ENCODE assay signal across 36 cellular contexts in the genomic region with DNA sequence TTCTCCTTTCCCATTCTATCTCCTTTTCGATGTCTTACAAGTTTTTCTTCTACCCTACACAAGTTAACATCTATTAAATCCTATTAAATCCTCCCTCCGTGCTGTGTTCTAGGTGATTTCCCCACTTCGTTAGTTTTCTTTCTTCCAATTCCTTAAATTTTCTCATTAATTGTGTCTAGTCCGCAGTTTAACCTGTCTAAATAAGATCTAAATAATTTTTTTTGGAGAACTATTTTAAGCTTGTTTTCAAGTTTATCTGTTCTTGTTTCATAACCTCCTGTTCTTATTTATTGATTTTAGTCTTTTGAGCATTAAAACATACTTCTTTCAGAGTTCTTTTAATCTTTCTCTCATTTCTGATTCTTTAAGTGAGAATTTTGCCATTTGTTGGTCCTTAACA.
"Had no signal": no experiment of that assay in that cellular context is flagged by ENCODE, and none has a peak within 500 bp of the region (broad histone marks: within the 10 kb centered on the region; RNA-seq: fewer than 3 reads in every experiment).

No MANE protein-coding gene starts in this region.

- H3K27ac ChIP-seq: adrenal gland, ascending aorta, body of pancreas, brain microvascular endothelial cell, breast epithelium, cardiac muscle cell had no signal

- H3K4me1 Mint-ChIP-seq: activated naive CD4-positive, alpha-beta T cell treated with anti-CD3 and anti-CD28 coated beads, Interleukin-2, amount 10 ng/mL, durations not matched to agents 7 days and 5 days; activated naive CD4-positive, alpha-beta T cell treated with anti-CD3 and anti-CD28 coated beads, Interleukin-2, amount 50 U/mL, for 24 hours; activated naive CD8-positive, alpha-beta T cell treated with anti-CD3 and anti-CD28 coated beads for 36 hours; activated naive CD8-positive, alpha-beta T cell treated with anti-CD3 and anti-CD28 coated beads, Interleukin-2, amount 10 ng/mL, durations not matched to agents 7 days and 5 days; activated naive CD8-positive, alpha-beta T cell treated with anti-CD3 and anti-CD28 coated beads, Interleukin-2, amount 50 U/mL, for 24 hours; activated T-helper 17 cell treated with anti-CD3 and anti-CD28 coated beads, Interleukin-2, amount 50 U/mL, for 72 hours; central memory CD8-positive, alpha-beta T cell had no signal

- H3K9me3 Mint-ChIP-seq: activated naive CD4-positive, alpha-beta T cell treated with anti-CD3 and anti-CD28 coated beads, Interleukin-2, amount 50 U/mL, for 24 hours; activated T-helper 17 cell treated with anti-CD3 and anti-CD28 coated beads, Interleukin-2, amount 50 U/mL, for 72 hours had no signal

- H3K36me3 ChIP-seq: adrenal gland, breast epithelium, cardiac muscle cell had no signal

- H3K4me1 ChIP-seq: ascending aorta, body of pancreas, breast epithelium had no signal

- DNase-seq: activated effector memory CD4-positive, alpha-beta T cell treated with anti-CD3 and anti-CD28 coated beads, Interleukin-2, amount 50 U/mL, for 16 hours; activated effector memory CD4-positive, alpha-beta T cell treated with Interleukin-2 at 50 U/mL for 16 hours; activated gamma-delta T cell; activated gamma-delta T cell treated with Interleukin-2 at 50 U/mL for 16 hours; activated naive CD4-positive, alpha-beta T cell; activated naive CD4-positive, alpha-beta T cell treated with anti-CD3 and anti-CD28 coated beads for 36 hours; activated naive CD4-positive, alpha-beta T cell treated with anti-CD3 and anti-CD28 coated beads, Interleukin-2, amount 10 ng/mL, durations not matched to agents 7 days and 5 days; activated naive CD4-positive, alpha-beta T cell treated with anti-CD3 and anti-CD28 coated beads, Interleukin-2, amount 50 U/mL, for 16 hours; activated naive CD4-positive, alpha-beta T cell treated with Interleukin-2 at 50 U/mL for 16 hours; activated naive CD8-positive, alpha-beta T cell treated with anti-CD3 and anti-CD28 coated beads for 36 hours; activated naive CD8-positive, alpha-beta T cell treated with anti-CD3 and anti-CD28 coated beads, Interleukin-2, amount 10 ng/mL, durations not matched to agents 7 days and 5 days; activated naive CD8-positive, alpha-beta T cell treated with anti-CD3 and anti-CD28 coated beads, Interleukin-2, amount 50 U/mL, for 24 hours; activated T-cell treated with anti-CD3 and anti-CD28 coated beads, Interleukin-2, amount 50 U/mL, for 24 hours; activated T-cell treated with anti-CD3 and anti-CD28 coated beads, Interleukin-2, amount 50 U/mL, for 4 hours; activated T-cell treated with anti-CD3 and anti-CD28 coated beads, Interleukin-2, amount 50 U/mL, for 48 hours; activated T-cell treated with anti-CD3 and anti-CD28 coated beads, Interleukin-2, amount 50 U/mL, for 72 hours; adrenal gland; amniotic stem cell; amygdala; anterior cingulate cortex; aorta; body of pancreas; brain microvascular endothelial cell; caudate nucleus; central memory CD4-positive, alpha-beta T cell; cerebellar nuclear complex had no signal

- H3K4me3 Mint-ChIP-seq: activated naive CD4-positive, alpha-beta T cell treated with anti-CD3 and anti-CD28 coated beads for 36 hours; activated naive CD4-positive, alpha-beta T cell treated with anti-CD3 and anti-CD28 coated beads, Interleukin-2, amount 10 ng/mL, durations not matched to agents 7 days and 5 days; activated naive CD4-positive, alpha-beta T cell treated with anti-CD3 and anti-CD28 coated beads, Interleukin-2, amount 50 U/mL, for 24 hours; activated naive CD8-positive, alpha-beta T cell; activated naive CD8-positive, alpha-beta T cell treated with anti-CD3 and anti-CD28 coated beads for 36 hours; activated naive CD8-positive, alpha-beta T cell treated with anti-CD3 and anti-CD28 coated beads, Interleukin-2, amount 10 ng/mL, durations not matched to agents 7 days and 5 days; activated naive CD8-positive, alpha-beta T cell treated with anti-CD3 and anti-CD28 coated beads, Interleukin-2, amount 50 U/mL, for 24 hours; activated T-cell treated with anti-CD3 and anti-CD28 coated beads, Interleukin-2, amount 50 U/mL, for 24 hours; activated T-cell treated with anti-CD3 and anti-CD28 coated beads, Interleukin-2, amount 50 U/mL, for 4 hours; activated T-cell treated with anti-CD3 and anti-CD28 coated beads, Interleukin-2, amount 50 U/mL, for 72 hours; activated T-helper 1 cell treated with anti-CD3 and anti-CD28 coated beads, Interleukin-12 subunit alpha, Interleukin-12 subunit beta, Interleukin-2, Interleukin-4 antibody, amounts not matched to agents 30 ng/mL and 10 ng/mL and 1 ng/mL, durations not matched to agents 14 hours and 24 hours and 36 hours; activated T-helper 17 cell treated with anti-CD3 and anti-CD28 coated beads, Interleukin-2, amount 50 U/mL, for 72 hours; brain; central memory CD8-positive, alpha-beta T cell had no signal

- H3K27me3 ChIP-seq: adrenal gland, ascending aorta, body of pancreas, brain microvascular endothelial cell, breast epithelium, cardiac muscle cell had no signal

- H3K27me3 Mint-ChIP-seq: activated naive CD4-positive, alpha-beta T cell treated with anti-CD3 and anti-CD28 coated beads, Interleukin-2, amount 10 ng/mL, durations not matched to agents 7 days and 5 days; activated naive CD4-positive, alpha-beta T cell treated with anti-CD3 and anti-CD28 coated beads, Interleukin-2, amount 50 U/mL, for 24 hours; activated naive CD8-positive, alpha-beta T cell; activated naive CD8-positive, alpha-beta T cell treated with anti-CD3 and anti-CD28 coated beads for 36 hours; activated naive CD8-positive, alpha-beta T cell treated with anti-CD3 and anti-CD28 coated beads, Interleukin-2, amount 10 ng/mL, durations not matched to agents 7 days and 5 days; activated naive CD8-positive, alpha-beta T cell treated with anti-CD3 and anti-CD28 coated beads, Interleukin-2, amount 50 U/mL, for 24 hours; activated T-cell treated with anti-CD3 and anti-CD28 coated beads, Interleukin-2, amount 50 U/mL, for 24 hours; activated T-helper 17 cell treated with anti-CD3 and anti-CD28 coated beads, Interleukin-2, amount 50 U/mL, for 72 hours; brain; central memory CD8-positive, alpha-beta T cell had no signal

- H3K4me3 ChIP-seq: adrenal gland, ascending aorta, body of pancreas, breast epithelium, cardiac muscle cell had no signal

- H3K27ac Mint-ChIP-seq: activated naive CD4-positive, alpha-beta T cell treated with anti-CD3 and anti-CD28 coated beads for 36 hours; activated naive CD4-positive, alpha-beta T cell treated with anti-CD3 and anti-CD28 coated beads, Interleukin-2, amount 10 ng/mL, durations not matched to agents 7 days and 5 days; activated naive CD4-positive, alpha-beta T cell treated with anti-CD3 and anti-CD28 coated beads, Interleukin-2, amount 50 U/mL, for 24 hours; activated naive CD8-positive, alpha-beta T cell; activated naive CD8-positive, alpha-beta T cell treated with anti-CD3 and anti-CD28 coated beads for 36 hours; activated naive CD8-positive, alpha-beta T cell treated with anti-CD3 and anti-CD28 coated beads, Interleukin-2, amount 10 ng/mL, durations not matched to agents 7 days and 5 days; activated naive CD8-positive, alpha-beta T cell treated with anti-CD3 and anti-CD28 coated beads, Interleukin-2, amount 50 U/mL, for 24 hours; activated T-cell treated with anti-CD3 and anti-CD28 coated beads, Interleukin-2, amount 50 U/mL, for 24 hours; activated T-cell treated with anti-CD3 and anti-CD28 coated beads, Interleukin-2, amount 50 U/mL, for 72 hours; activated T-helper 1 cell treated with anti-CD3 and anti-CD28 coated beads, Interleukin-12 subunit alpha, Interleukin-12 subunit beta, Interleukin-2, Interleukin-4 antibody, amounts not matched to agents 30 ng/mL and 10 ng/mL and 1 ng/mL, durations not matched to agents 14 hours and 24 hours and 36 hours; activated T-helper 17 cell treated with anti-CD3 and anti-CD28 coated beads, Interleukin-2, amount 50 U/mL, for 72 hours; activated T-helper 2 cell treated with anti-CD3 and anti-CD28 coated beads, Interferon-gamma antibody, Interleukin-2, Interleukin-4, amounts not matched to agents 10 μg/mL and 5 μg/mL and 100 μg/mL, durations not matched to agents 14 hours and 24 hours and 36 hours; brain had no signal
